12 cellular contexts compared by ENCODE assay signal in genomic region chr9:2638871-2639673, GRCh38. TPM values are rescaled to one million over a fixed set of nuclear protein-coding genes. Genes with fewer than 3 reads are reported as not detected.
DNase-seq lines count a peak whose midpoint lies in the region; ATAC-seq and TF ChIP-seq lines count a peak whose summit lies in the region.
"Had no signal": no experiment of that assay in that cellular context is flagged by ENCODE, and none has a peak within 500 bp of the region (broad histone marks: within the 10 kb centered on the region; RNA-seq: fewer than 3 reads in every experiment).

No MANE protein-coding gene starts in this region.

- WGBS in mesenchymal stem cell: 100% methylated on average over 1 of the region's 3 CpGs

- intact Hi-C loops in activated T-helper 2 cell treated with anti-CD3 and anti-CD28 coated beads, Interferon-gamma antibody, Interleukin-2, Interleukin-4, amounts not matched to agents 10 μg/mL and 5 μg/mL and 100 μg/mL, durations not matched to agents 14 hours and 24 hours and 36 hours (cut with micrococcal nuclease): loop anchor here (1.0 to 2.0 kb wide), 2 partner anchors 16 kb away; no protein-coding TSS in a partner anchor

- no peak overlapping the region for H4K91ac ChIP-seq in mesenchymal stem cell (ENCODE audit: low read length)

- peak overlapping the region; percentile 69 for H3K27ac Mint-ChIP-seq in activated T-helper 2 cell treated with anti-CD3 and anti-CD28 coated beads, Interferon-gamma antibody, Interleukin-2, Interleukin-4, amounts not matched to agents 10 μg/mL and 5 μg/mL and 100 μg/mL, durations not matched to agents 14 hours and 24 hours and 36 hours
- no peak overlapping the region for H3K27ac Mint-ChIP-seq in GM23338
- H3K27ac Mint-ChIP-seq: CD8-positive, alpha-beta T cell; memory B cell had no signal

- 0 out of 2 replicates have a peak, but pooled peaks cover 4% of the 10 kb centered on the region for H4K20me1 ChIP-seq in GM23338 (replicated peaks; ENCODE audit: insufficient read depth)

- H3K36me3 ChIP-seq in mesenchymal stem cell (ENCODE audit: control insufficient read depth in 1 of 2, insufficient read depth in 2 of 2, low read depth in 1 of 2, low read length in 2 of 2) (peaks cover 5 to 8% of the 10 kb centered on the region in 2 experiments), GM23338 (ENCODE audit: insufficient read depth) (peaks cover 54% of the 10 kb centered on the region)

- no peak overlapping the region for H3K4me3 Mint-ChIP-seq in activated T-helper 2 cell treated with anti-CD3 and anti-CD28 coated beads, Interferon-gamma antibody, Interleukin-2, Interleukin-4, amounts not matched to agents 10 μg/mL and 5 μg/mL and 100 μg/mL, durations not matched to agents 14 hours and 24 hours and 36 hours (ENCODE audit: low read depth)
- H3K4me3 Mint-ChIP-seq in GM23338: no peak overlapping the region
- H3K4me3 Mint-ChIP-seq: CD8-positive, alpha-beta T cell; memory B cell had no signal

- peaks cover 77% of the 10 kb centered on the region for H3K36me3 Mint-ChIP-seq in activated T-helper 2 cell treated with anti-CD3 and anti-CD28 coated beads, Interferon-gamma antibody, Interleukin-2, Interleukin-4, amounts not matched to agents 10 μg/mL and 5 μg/mL and 100 μg/mL, durations not matched to agents 14 hours and 24 hours and 36 hours (ENCODE audit: low read depth)
- peaks cover 81% of the 10 kb centered on the region for H3K36me3 Mint-ChIP-seq in GM23338 (ENCODE audit: low read depth)
- H3K36me3 Mint-ChIP-seq: CD8-positive, alpha-beta T cell; memory B cell had no signal

- H4K8ac ChIP-seq in mesenchymal stem cell (ENCODE audit: low read length): no peak overlapping the region

- no peak overlapping the region for H2BK120ac ChIP-seq in mesenchymal stem cell (ENCODE audit: low read depth, low read length)

- H3K23ac ChIP-seq in mesenchymal stem cell (ENCODE audit: low read length in 2 of 2): no peak overlapping the region

- H3K18ac ChIP-seq in mesenchymal stem cell (ENCODE audit: low read depth in 1 of 2, low read length in 2 of 2): no peak overlapping the region

- H3K27ac ChIP-seq in mesenchymal stem cell (ENCODE audit: low read length, poor library complexity, severe bottlenecking) (no peak overlapping the region), GM23338 (ENCODE audit: low read depth) (no peak overlapping the region)

- H3K9me2 ChIP-seq in GM23338 (ENCODE audit: insufficient read depth): no peaks in the 10 kb centered on the region

- H3K4me1 ChIP-seq in mesenchymal stem cell (ENCODE audit: control insufficient read depth, insufficient read depth, low read depth, low read length) (no peaks in the 10 kb centered on the region), GM23338 (ENCODE audit: insufficient read depth) (peaks cover 4% of the 10 kb centered on the region; the same call in 1 of the 2 replicates)

- peak; percentile 92 for ATAC-seq in GM18519 (IDR thresholded peaks at IDR 0.05; ENCODE audit: low FRiP score, unreplicated experiment)
- ATAC-seq in GM19455 (IDR thresholded peaks at IDR 0.05; ENCODE audit: unreplicated experiment): peak; percentile 78
- ATAC-seq in HG02885 (IDR thresholded peaks at IDR 0.05; ENCODE audit: poor library complexity, unreplicated experiment): peak; percentile 90
- ATAC-seq in GM23338: no peak
- ATAC-seq: CD8-positive, alpha-beta T cell had no signal

- no peaks in the 10 kb centered on the region for H3K79me1 ChIP-seq in mesenchymal stem cell (replicated peaks; ENCODE audit: low read length, poor library complexity, severe bottlenecking)

- H3K4me1 Mint-ChIP-seq in activated T-helper 2 cell treated with anti-CD3 and anti-CD28 coated beads, Interferon-gamma antibody, Interleukin-2, Interleukin-4, amounts not matched to agents 10 μg/mL and 5 μg/mL and 100 μg/mL, durations not matched to agents 14 hours and 24 hours and 36 hours (ENCODE audit: low read depth): peaks cover 35% of the 10 kb centered on the region
- peaks cover 8% of the 10 kb centered on the region for H3K4me1 Mint-ChIP-seq in GM23338
- H3K4me1 Mint-ChIP-seq: memory B cell had no signal

- no peaks in the 10 kb centered on the region for H3K9me3 Mint-ChIP-seq in activated T-helper 2 cell treated with anti-CD3 and anti-CD28 coated beads, Interferon-gamma antibody, Interleukin-2, Interleukin-4, amounts not matched to agents 10 μg/mL and 5 μg/mL and 100 μg/mL, durations not matched to agents 14 hours and 24 hours and 36 hours
- H3K9me3 Mint-ChIP-seq in GM23338: no peaks in the 10 kb centered on the region
- H3K9me3 Mint-ChIP-seq: CD8-positive, alpha-beta T cell; memory B cell had no signal

- H3F3A ChIP-seq in GM23338 (replicated peaks; ENCODE audit: low read depth): no peaks in the 10 kb centered on the region

- no peaks in the 10 kb centered on the region for H3K27me3 ChIP-seq in mesenchymal stem cell (ENCODE audit: control insufficient read depth in 1 of 2, insufficient read depth in 1 of 2, low read length in 2 of 2)
- no peaks in the 10 kb centered on the region for H3K27me3 ChIP-seq in GM23338 (ENCODE audit: insufficient read depth)
- H3K27me3 ChIP-seq: stomach had no signal

- no peak overlapping the region for H3K9ac ChIP-seq in mesenchymal stem cell (ENCODE audit: low read length)

- no peak overlapping the region for H2BK15ac ChIP-seq in mesenchymal stem cell (ENCODE audit: low read depth, poor library complexity, severe bottlenecking)

- no peaks in the 10 kb centered on the region for H3K27me3 Mint-ChIP-seq in activated T-helper 2 cell treated with anti-CD3 and anti-CD28 coated beads, Interferon-gamma antibody, Interleukin-2, Interleukin-4, amounts not matched to agents 10 μg/mL and 5 μg/mL and 100 μg/mL, durations not matched to agents 14 hours and 24 hours and 36 hours (ENCODE audit: low read depth)
- H3K27me3 Mint-ChIP-seq in GM23338 (ENCODE audit: insufficient read depth, low read depth, poor library complexity): no peaks in the 10 kb centered on the region

- H3K79me2 ChIP-seq in GM23338 (replicated peaks; ENCODE audit: insufficient read depth): peaks cover 34% of the 10 kb centered on the region

- H3K9me3 ChIP-seq in mesenchymal stem cell (ENCODE audit: control insufficient read depth, low read length): no peaks in the 10 kb centered on the region
- H3K9me3 ChIP-seq: stomach had no signal

- H2AFZ ChIP-seq in mesenchymal stem cell (ENCODE audit: low read depth, low read length) (no peak overlapping the region), GM23338 (no peak overlapping the region)

- TF ChIP-seq CTCF in GM23338 (conservative IDR thresholded peaks at IDR 0.05; ENCODE audit: low read depth in 2 of 2): no peak

- H3K4me2 ChIP-seq in mesenchymal stem cell (ENCODE audit: low read length, poor library complexity, severe bottlenecking): no peak overlapping the region
- H3K4me2 ChIP-seq in GM23338: no peak overlapping the region

- H3K4me3 ChIP-seq in mesenchymal stem cell (ENCODE audit: insufficient read depth in 1 of 2, low read depth in 1 of 2, low read length in 2 of 2) (no peak overlapping the region), GM23338 (no peak overlapping the region)
- H3K4me3 ChIP-seq: stomach had no signal

- DNase-seq in activated T-helper 2 cell treated with anti-CD3 and anti-CD28 coated beads, Interferon-gamma antibody, Interleukin-2, Interleukin-4, amounts not matched to agents 10 μg/mL and 5 μg/mL and 100 μg/mL, durations not matched to agents 14 hours and 24 hours and 36 hours (ENCODE audit: low spot score): no peak
- DNase-seq in cerebellar cortex (ENCODE audit: low spot score) (no peak), mesenchymal stem cell (no peak), GM23338 (ENCODE audit: low spot score) (no peak)
- DNase-seq: CD8-positive, alpha-beta T cell; hypothalamus; stimulated activated CD4-positive, alpha-beta T cell treated with anti-CD3 and anti-CD28 coated beads, Interleukin-2, amount 100 ng/mL, for 48 hours; stomach had no signal

- H2BK5ac ChIP-seq in mesenchymal stem cell (ENCODE audit: low read depth, low read length, poor library complexity, severe bottlenecking): no peak overlapping the region

- H2AK5ac ChIP-seq in mesenchymal stem cell (ENCODE audit: low read length, severe bottlenecking): no peak overlapping the region

- H2BK12ac ChIP-seq in mesenchymal stem cell (ENCODE audit: low read length in 2 of 2): no peak overlapping the region

- no peak overlapping the region for H3K14ac ChIP-seq in mesenchymal stem cell (ENCODE audit: low read length in 2 of 2)

- no peak overlapping the region for H3K4ac ChIP-seq in mesenchymal stem cell (ENCODE audit: low read depth in 1 of 2, low read length in 2 of 2)

RNA-seq across cellular contexts. Expression of gene VLDLR, which starts 17.5 kb away (rescaled TPM):
- total RNA-seq in activated T-helper 2 cell treated with anti-CD3 and anti-CD28 coated beads, Interferon-gamma antibody, Interleukin-2, Interleukin-4, amounts not matched to agents 10 μg/mL and 5 μg/mL and 100 μg/mL, durations not matched to agents 14 hours and 24 hours and 36 hours: 12.6 and 12.8 TPM in 2 replicates
- polyA plus RNA-seq in mesenchymal stem cell (2013, experiment 1 of 2): 1.9 TPM
- 2.2 TPM for polyA plus RNA-seq in mesenchymal stem cell (2013, experiment 2 of 2)
- 46.3 and 49.8 TPM in 2 replicates for total RNA-seq in GM23338 (2014; rRNA removed; shearing (Covaris generic))
- polyA plus RNA-seq in GM23338 (2016; fragmentation: Nextera tagmentation; extraction: Ambion mirVana): 13.2 and 14.9 TPM in 2 replicates
